8 cellular contexts compared by ENCODE assay signal in genomic region chr3:120506828-120507774, GRCh38. TPM values are rescaled to one million over a fixed set of nuclear protein-coding genes. Genes with fewer than 3 reads are reported as not detected.
DNase-seq lines count a peak whose midpoint lies in the region; ATAC-seq, FAIRE-seq and TF ChIP-seq lines count a peak whose summit lies in the region.

No MANE protein-coding gene starts in this region.

- peak; percentile 73 to 80 (median 76) for ATAC-seq in right lobe of liver
- no peak for ATAC-seq in HG02870 (IDR thresholded peaks at IDR 0.05; ENCODE audit: unreplicated experiment)
- ATAC-seq in HG02610 (IDR thresholded peaks at IDR 0.05; ENCODE audit: unreplicated experiment): no peak

- H3K4me1 ChIP-seq in right lobe of liver: peaks cover 0 to 8% (median 0%) of the 10 kb centered on the region in 4 donors

- H3K27ac ChIP-seq in right lobe of liver: no peak overlapping the region

- H3K36me3 ChIP-seq in bronchial epithelial cell (ENCODE audit: control insufficient read depth, insufficient read depth, low read length) (no peaks in the 10 kb centered on the region), right lobe of liver (no peaks in the 10 kb centered on the region)

- intact Hi-C loops in right lobe of liver (cut with DNase I): no loop called here

- WGBS in right lobe of liver (ENCODE audit: insufficient coverage, low coverage, low lambda C conversion rate, missing lambda C conversion rate): 48% methylated on average over 9 of the region's 10 CpGs

- H3K9me3 ChIP-seq in right lobe of liver: no peaks in the 10 kb centered on the region

- H3K4me3 ChIP-seq in GM12875 (ENCODE audit: low read depth, low read length) (no peak overlapping the region), bronchial epithelial cell (ENCODE audit: low read depth, low read length) (peak overlapping the region; percentile 6), right lobe of liver (no peak overlapping the region)

- H3K27me3 ChIP-seq in bronchial epithelial cell (ENCODE audit: control insufficient read depth, insufficient read depth, low read length): no peaks in the 10 kb centered on the region
- H3K27me3 ChIP-seq in right lobe of liver: no peaks in the 10 kb centered on the region

- TF ChIP-seq CTCF in AG09319 (IDR thresholded peaks at IDR 0.05; ENCODE audit: low read depth, low read length): peak; percentile 79
- peak; percentile 64; the same call in 1 of the 2 replicates for TF ChIP-seq CTCF in GM12875 (IDR thresholded peaks at IDR 0.05; ENCODE audit: borderline replicate concordance, insufficient read depth, low read depth, low read length)
- TF ChIP-seq CTCF in bronchial epithelial cell (IDR thresholded peaks at IDR 0.05; ENCODE audit: insufficient read depth, low read length, severe bottlenecking): peak; percentile 65
- peak; percentile 54 to 62 (median 58) for TF ChIP-seq CTCF in right lobe of liver (IDR thresholded peaks at IDR 0.05)

- no peak for FAIRE-seq in bronchial epithelial cell (lab: Jason Lieb, UNC)

- no peak for TF ChIP-seq POLR2A in right lobe of liver (IDR thresholded peaks at IDR 0.05)

- DNase-seq in AG09319 (ENCODE audit: extremely low read depth, low read depth): peak; percentile 54
- peak; percentile 70 to 74 for DNase-seq in NCI-H524 (lab: John Stamatoyannopoulos, UW)
- DNase-seq in bronchial epithelial cell (ENCODE audit: low read depth): peak; percentile 75
- no peak for DNase-seq in right lobe of liver
- no peak for DNase-seq in activated gamma-delta T cell (lab: John Stamatoyannopoulos, UW)

RNA-seq across cellular contexts. Expression of gene FSTL1, which starts 56.3 kb away (rescaled TPM):
- total RNA-seq in bronchial epithelial cell (45.3 and 45.6 TPM in 2 replicates), right lobe of liver (10 to 100 TPM; 32.8 to 50.0 (median 45.5) TPM)

Comparison
In these comparisons a context has a peak if more than half of its experiments do, and no peak if none do; other contexts are left out.
1. DNase-seq: peak in AG09319 (single experiment), NCI-H524 (2 of 2) and bronchial epithelial cell (single experiment); none in right lobe of liver (0 of 3) and activated gamma-delta T cell (single experiment).
2. ATAC-seq: peak in right lobe of liver (4 of 4); none in HG02870 (single experiment) and HG02610 (single experiment).
3. Peak in every context shown above with its lines, with median percentiles within 50 percentile points of each other: CTCF ChIP-seq.